Comparison of ENCODE assay signal across 8 cellular contexts in genomic region chr12:108633534-108634224, GRCh38. TPM values are rescaled to one million over a fixed set of nuclear protein-coding genes. Genes with fewer than 3 reads are reported as not detected.
DNase-seq lines count a peak whose midpoint lies in the region; ATAC-seq and TF ChIP-seq lines count a peak whose summit lies in the region.

SELPLG (minus strand) TSS chr12:108633894; CDS start chr12:108624307, 9,587 bp downstream.

- peaks cover 79% of the 10 kb centered on the region for H3K4me1 ChIP-seq in KMS-11 (ENCODE audit: low read depth, poor library complexity, severe bottlenecking)
- peaks cover 10% of the 10 kb centered on the region for H3K4me1 ChIP-seq in endodermal cell (ENCODE audit: control insufficient read depth, insufficient read depth, low read length)

- no peak within 1 kb of the TSS for H3K4me3 Mint-ChIP-seq in endodermal cell

- peaks cover 54% of the 10 kb centered on the region for H3K79me2 ChIP-seq in KMS-11 (ENCODE audit: insufficient read depth, low read depth)

- no peak within 1 kb of the TSS for H2AFZ ChIP-seq in KMS-11 (ENCODE audit: low read depth)

- ATAC-seq in GM21447 (IDR thresholded peaks at IDR 0.05; ENCODE audit: unreplicated experiment), result peak; percentile 48

- H3K9me3 ChIP-seq in endodermal cell (ENCODE audit: control insufficient read depth, low read length), result no peaks in the 10 kb centered on the region

- peak within 1 kb of the TSS; percentile 92 for H3K9ac ChIP-seq in KMS-11
- H3K9ac ChIP-seq in endodermal cell (ENCODE audit: extremely low read depth, low read length, poor library complexity, severe bottlenecking), result no peak within 1 kb of the TSS

- H3K36me3 ChIP-seq in KMS-11 (ENCODE audit: insufficient read depth) (no peaks in the 10 kb centered on the region), endodermal cell (ENCODE audit: control insufficient read depth, insufficient read depth, low read length) (no peaks in the 10 kb centered on the region)

- H3K27me3 Mint-ChIP-seq in endodermal cell (ENCODE audit: insufficient read depth), result no peaks in the 10 kb centered on the region

- TF ChIP-seq CTCF in KMS-11 (conservative IDR thresholded peaks at IDR 0.05; ENCODE audit: low read depth, low read length), result no peak
- TF ChIP-seq CTCF in endodermal cell (conservative IDR thresholded peaks at IDR 0.05), result no peak

- no peaks in the 10 kb centered on the region for H4K20me1 ChIP-seq in KMS-11 (ENCODE audit: insufficient read depth)

- no peaks in the 10 kb centered on the region for H3K9me3 Mint-ChIP-seq in endodermal cell

- no peak within 1 kb of the TSS for H3K27ac Mint-ChIP-seq in endodermal cell

- no peaks in the 10 kb centered on the region for H3K27me3 ChIP-seq in KMS-11 (ENCODE audit: insufficient read depth, low read depth)
- no peaks in the 10 kb centered on the region for H3K27me3 ChIP-seq in endodermal cell (ENCODE audit: control insufficient read depth, insufficient read depth, low read length, poor library complexity, severe bottlenecking)

- peak within 1 kb of the TSS; percentile 99 for H3K27ac ChIP-seq in KMS-11
- no peak within 1 kb of the TSS for H3K27ac ChIP-seq in endodermal cell (ENCODE audit: low read depth, low read length)

- H3K4me1 Mint-ChIP-seq in endodermal cell, result peaks cover 16% of the 10 kb centered on the region

- no peaks in the 10 kb centered on the region for H3K36me3 Mint-ChIP-seq in endodermal cell (ENCODE audit: low read depth)

- H3K4me3 ChIP-seq in KMS-11 (IDR thresholded peaks at IDR 0.05; ENCODE audit: insufficient read depth, low read depth, low read length), result no peak within 1 kb of the TSS
- no peak within 1 kb of the TSS for H3K4me3 ChIP-seq in endodermal cell (ENCODE audit: low read length)

- DNase-seq in COLO668 (lab: John Stamatoyannopoulos, UW; ENCODE audit: unreplicated experiment), result peak; percentile 49
- peak; percentile 80 to 86 for DNase-seq in activated CD4-positive, alpha-beta T cell treated with anti-CD3 and anti-CD28 coated beads, Interleukin-2, amount 50 U/mL, for 48 hours
- DNase-seq in germinal center (ENCODE audit: low spot score), result peak; percentile 91
- peak; percentile 42 to 63 for DNase-seq in stimulated activated CD4-positive, alpha-beta T cell treated with anti-CD3 and anti-CD28 coated beads, Interleukin-1b, Interleukin-23, amount 100 ng/mL, for 1 hour (ENCODE audit: low read depth in 2 of 2)
- DNase-seq in DMS 273 treated with DMSO at 0.1 percent for 48 hours (lab: John Stamatoyannopoulos, UW), result no peak
- no peak for DNase-seq in endodermal cell

- 89 to 91% methylated on average over 6 to 13 of the region's 13 CpGs for WGBS in endodermal cell (ENCODE audit: insufficient coverage in 1 of 2, insufficient read length in 1 of 2), 2 experiments

- peak within 1 kb of the TSS; percentile 94 for H3K4me2 ChIP-seq in KMS-11

RNA-seq across cellular contexts. Expression of gene SELPLG, which starts in this region (rescaled TPM):
- total RNA-seq in endodermal cell, result under 1 TPM in 1 of 2 donors, not detected in 1; 0.13 TPM
- polyA plus RNA-seq in endodermal cell (2013, experiment 1 of 2), result 0.18 TPM
- 0.46 TPM for polyA plus RNA-seq in endodermal cell (2013, experiment 2 of 2)

Comparison
In these comparisons a context has a peak if more than half of its experiments do, and no peak if none do; other contexts are left out.
1. DNase-seq: peak in COLO668 (single experiment), activated CD4-positive, alpha-beta T cell treated with anti-CD3 and anti-CD28 coated beads, Interleukin-2, amount 50 U/mL, for 48 hours (2 of 2), germinal center (single experiment) and stimulated activated CD4-positive, alpha-beta T cell treated with anti-CD3 and anti-CD28 coated beads, Interleukin-1b, Interleukin-23, amount 100 ng/mL, for 1 hour (2 of 2); none in DMS 273 treated with DMSO at 0.1 percent for 48 hours (single experiment) and endodermal cell (single experiment).